ENCODE assay signal across 8 cellular contexts in the genomic region with DNA sequence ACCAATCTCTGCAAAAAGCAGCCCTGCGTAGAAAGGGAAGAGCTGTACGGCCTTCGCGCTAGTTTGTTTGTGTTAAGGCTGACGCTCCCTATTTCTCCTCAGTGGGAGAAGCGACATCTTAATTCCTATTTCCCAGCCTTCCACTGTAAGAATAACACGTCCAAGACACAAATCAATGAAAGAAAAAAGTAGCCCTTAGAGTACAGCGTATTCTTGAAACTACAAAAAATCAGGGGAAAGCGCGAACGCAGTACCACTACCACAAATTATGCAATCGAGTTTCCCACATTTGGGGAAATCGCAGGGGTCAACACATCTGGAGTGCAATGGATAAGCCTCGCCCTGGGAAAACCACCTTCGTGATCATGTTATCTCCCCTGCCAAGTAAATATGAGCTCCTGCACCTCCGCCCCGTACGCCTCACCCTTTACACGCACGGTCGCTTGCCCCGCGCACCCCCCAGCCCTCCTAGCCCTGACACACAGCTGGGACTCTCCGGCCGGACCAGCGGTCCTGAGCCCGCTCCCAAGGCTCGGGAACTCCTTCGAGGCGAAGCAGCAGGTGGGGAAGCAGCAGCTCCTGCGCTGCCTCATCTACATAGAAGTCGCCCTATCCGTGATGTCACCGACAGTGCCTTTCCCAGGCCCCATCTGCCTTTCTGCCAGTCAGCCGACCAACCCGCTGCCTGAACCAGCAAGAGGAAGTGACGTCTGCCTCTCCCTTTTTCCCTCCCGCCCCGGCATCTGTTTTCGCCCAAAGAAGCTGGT.
A peak's percentile ranks its signal among the peaks of the same experiment; 100 is the strongest.
DNase-seq lines count a peak whose midpoint lies in the region; ATAC-seq lines count a peak whose summit lies in the region.

No MANE protein-coding gene starts in this region.

- ATAC-seq in HG02852 (IDR thresholded peaks at IDR 0.05; ENCODE audit: unreplicated experiment), result peak; percentile 65

- peak; percentile 36 for DNase-seq in GM04503 (ENCODE audit: low read depth)
- peak; percentile 87 for DNase-seq in NOMO-1 treated with dmso at 0.1 percent for 144 hours (lab: John Stamatoyannopoulos, UW; ENCODE audit: unreplicated experiment)
- peak; percentile 83 for DNase-seq in activated T-cell treated with anti-CD3 and anti-CD28 coated beads for 48 hours (ENCODE audit: low read depth)
- peak; percentile 84 for DNase-seq in epithelial cell of prostate (ENCODE audit: low read depth, low spot score)
- peak; percentile 95 for DNase-seq in middle frontal gyrus (ENCODE audit: extremely low spot score, low spot score)
- DNase-seq in stimulated activated CD8-positive, alpha-beta memory T cell treated with anti-CD3 and anti-CD28 coated beads, Interleukin-15, amount 100 ng/mL, for 4 hours (ENCODE audit: low read depth in 2 of 2), result peak; percentile 72 to 79
- DNase-seq in NCI-H1048 (lab: John Stamatoyannopoulos, UW), result no peak

- peak overlapping the region; percentile 93 for H3K27ac ChIP-seq in epithelial cell of prostate
